Comparison of ENCODE assay signal across 8 cellular contexts in genomic region chr3:130179353-130179965, GRCh38.
A peak's percentile ranks its signal among the peaks of the same experiment; 100 is the strongest.
DNase-seq lines count a peak whose midpoint lies in the region; ATAC-seq and TF ChIP-seq lines count a peak whose summit lies in the region.
"Not testable (repeated sequence)": the region's sequence is repeated elsewhere in the genome, so short reads cannot be mapped to it uniquely, and the experiment has no call there.

No MANE protein-coding gene starts in this region.

- peaks cover 27% of the 10 kb centered on the region for H3K4me1 Mint-ChIP-seq in activated CD4-positive, alpha-beta T cell treated with anti-CD3 and anti-CD28 coated beads for 36 hours

- H3K4me3 Mint-ChIP-seq in activated CD4-positive, alpha-beta T cell treated with anti-CD3 and anti-CD28 coated beads for 36 hours, result peak overlapping the region; percentile 58

- not testable (repeated sequence) for H3K27me3 Mint-ChIP-seq in activated CD4-positive, alpha-beta T cell treated with anti-CD3 and anti-CD28 coated beads for 36 hours

- peaks cover 0 to 10% (median 4%) of the 10 kb centered on the region in 3 donors for H3K4me1 ChIP-seq in esophagus squamous epithelium
- H3K4me1 ChIP-seq in mononuclear cell (ENCODE audit: insufficient read depth, low read length); thymus (ENCODE audit: control insufficient read depth, insufficient read depth, low read length): not testable (repeated sequence)

- WGBS in esophagus squamous epithelium, 2 donors, result 5 to 10% methylated on average over 9 to 11 of the region's 11 CpGs
- WGBS in thymus, result 12% methylated on average over 11 of the region's 11 CpGs

- H3K27ac Mint-ChIP-seq in activated CD4-positive, alpha-beta T cell treated with anti-CD3 and anti-CD28 coated beads for 36 hours, result peak overlapping the region; percentile 85
- peak overlapping the region; percentile 51 to 84 for H3K27ac Mint-ChIP-seq in activated naive CD4-positive, alpha-beta T cell treated with anti-CD3 and anti-CD28 coated beads, Interleukin-2, amount 50 U/mL, for 72 hours

- H3K36me3 ChIP-seq in esophagus squamous epithelium; thymus (ENCODE audit: control insufficient read depth, insufficient read depth): not testable (repeated sequence)

- not testable (repeated sequence) for H3K36me3 Mint-ChIP-seq in activated CD4-positive, alpha-beta T cell treated with anti-CD3 and anti-CD28 coated beads for 36 hours (ENCODE audit: low read depth); activated naive CD4-positive, alpha-beta T cell treated with anti-CD3 and anti-CD28 coated beads, Interleukin-2, amount 50 U/mL, for 72 hours

- not testable (repeated sequence) for H3K9me3 Mint-ChIP-seq in activated CD4-positive, alpha-beta T cell treated with anti-CD3 and anti-CD28 coated beads for 36 hours (ENCODE audit: low read depth); activated naive CD4-positive, alpha-beta T cell treated with anti-CD3 and anti-CD28 coated beads, Interleukin-2, amount 50 U/mL, for 72 hours

- H3K27me3 ChIP-seq in esophagus squamous epithelium; mononuclear cell (ENCODE audit: insufficient read depth, low read length); thymus (ENCODE audit: control insufficient read depth, insufficient read depth): not testable (repeated sequence)

- CTCF ChIA-PET in activated CD4-positive, alpha-beta T cell treated with anti-CD3 and anti-CD28 coated beads for 36 hours (lab: Charles Lee), result not testable (repeated sequence)

- H3K9me3 ChIP-seq in esophagus squamous epithelium; mononuclear cell (ENCODE audit: low read depth, low read length); thymus (ENCODE audit: control insufficient read depth): not testable (repeated sequence)

- POLR2A ChIA-PET in activated CD4-positive, alpha-beta T cell treated with anti-CD3 and anti-CD28 coated beads for 36 hours (lab: Charles Lee), result not testable (repeated sequence)

- ATAC-seq in activated CD4-positive, alpha-beta T cell treated with anti-CD3 and anti-CD28 coated beads for 36 hours; activated naive CD4-positive, alpha-beta T cell treated with anti-CD3 and anti-CD28 coated beads, Interleukin-2, amount 50 U/mL, for 72 hours: not testable (repeated sequence)

- H3K27ac ChIP-seq in esophagus squamous epithelium, result peak overlapping the region in 1 of 4 donors; percentile 6
- peak overlapping the region; percentile 71 for H3K27ac ChIP-seq in thymus (ENCODE audit: low read depth)

- intact Hi-C loops in activated CD4-positive, alpha-beta T cell treated with anti-CD3 and anti-CD28 coated beads for 36 hours (cut with DNase I, micrococcal nuclease), result loop anchor here in 1 of 2 experiments (2.0 kb wide), 1 partner anchor 67 kb away; no protein-coding TSS in a partner anchor
- intact Hi-C loops in esophagus squamous epithelium (cut with DNase I), result not testable (repeated sequence)

- peak; percentile 21 for DNase-seq in GF-D8 (lab: John Stamatoyannopoulos, UW)
- peak; percentile 20 for DNase-seq in NCI-H510A treated with DMSO at 0.1 percent for 48 hours (lab: John Stamatoyannopoulos, UW)
- DNase-seq in activated CD4-positive, alpha-beta T cell treated with anti-CD3 and anti-CD28 coated beads for 36 hours, result peak; percentile 63
- DNase-seq in activated naive CD4-positive, alpha-beta T cell treated with anti-CD3 and anti-CD28 coated beads, Interleukin-2, amount 50 U/mL, for 72 hours (ENCODE audit: low spot score in 2 of 2), result peak in 1 of 2 donors; percentile 29
- DNase-seq in esophagus squamous epithelium (lab: John Stamatoyannopoulos, UW), result not testable (repeated sequence)
- DNase-seq in stimulated activated CD4-positive, alpha-beta T cell treated with anti-CD3 and anti-CD28 coated beads, Interleukin-12 subunit alpha, Interleukin-12 subunit beta, amount 100 ng/mL, for 4 hours, result peak; percentile 7

- TF ChIP-seq POLR2A in esophagus squamous epithelium (IDR thresholded peaks at IDR 0.05), result not testable (repeated sequence)

- TF ChIP-seq CTCF in esophagus squamous epithelium (IDR thresholded peaks at IDR 0.05), result not testable (repeated sequence)

- peak overlapping the region in 3 of 4 donors; percentile 15 to 58 (median 29) for H3K4me3 ChIP-seq in esophagus squamous epithelium
- H3K4me3 ChIP-seq in mononuclear cell (ENCODE audit: low read length), result peak overlapping the region; percentile 13
- peak overlapping the region; percentile 32 for H3K4me3 ChIP-seq in thymus (ENCODE audit: low read length)
